ENCODE assay signal across 8 cellular contexts in genomic region chr22:23376256-23376655, GRCh38.
DNase-seq lines count a peak whose midpoint lies in the region; ATAC-seq, FAIRE-seq and TF ChIP-seq lines count a peak whose summit lies in the region.

No MANE protein-coding gene starts in this region.

- 51 to 59% methylated on average over 4 to 5 of the region's 6 CpGs for WGBS in transverse colon (ENCODE audit: low coverage in 1 of 2), 2 donors

- CTCF ChIA-PET in A673 (lab: Charles Lee): interaction anchor here (0.6 to 1.2 kb wide), 2 partner anchors 9 to 513 kb away, joined by 3 to 4 read pairs; no protein-coding TSS in a partner anchor

- H3K4me3 ChIP-seq in A673 (ENCODE audit: low read depth, low read length, poor library complexity, severe bottlenecking) (no peak overlapping the region), SJCRH30 (no peak overlapping the region), fibroblast of pulmonary artery (replicated peaks; ENCODE audit: low read depth, low read length) (no peak overlapping the region), transverse colon (no peak overlapping the region)

- no peak for TF ChIP-seq EP300 in transverse colon (IDR thresholded peaks at IDR 0.05; ENCODE audit: low read depth)

- no peaks in the 10 kb centered on the region for H3K9me3 ChIP-seq in A673 (ENCODE audit: low read depth, low read length, poor library complexity, severe bottlenecking)
- no peaks in the 10 kb centered on the region for H3K9me3 ChIP-seq in SJCRH30 (replicated peaks)
- H3K9me3 ChIP-seq in transverse colon: no peaks in the 10 kb centered on the region

- POLR2A ChIA-PET in A673 (lab: Charles Lee; ENCODE audit: low non-redundant PET): no interaction called here

- no TSS peak for BruUV-seq in A673 (replicated peaks; lab: Mats Ljungman, UMichigan)

- H3K4me1 ChIP-seq in A673 (ENCODE audit: insufficient read depth, low read length, poor library complexity, severe bottlenecking) (no peaks in the 10 kb centered on the region), SJCRH30 (no peaks in the 10 kb centered on the region), transverse colon (no peaks in the 10 kb centered on the region)

- peak; percentile 64 for FAIRE-seq in GM19239 (lab: Jason Lieb, UNC)

- H3K27me3 ChIP-seq in A673 (replicated peaks; ENCODE audit: insufficient read depth, low read depth, low read length, poor library complexity): no peaks in the 10 kb centered on the region
- H3K27me3 ChIP-seq in SJCRH30: no peaks in the 10 kb centered on the region
- no peaks in the 10 kb centered on the region for H3K27me3 ChIP-seq in transverse colon

- H3K36me3 ChIP-seq in A673 (ENCODE audit: insufficient read depth, low read length, poor library complexity, severe bottlenecking): no peaks in the 10 kb centered on the region
- no peaks in the 10 kb centered on the region for H3K36me3 ChIP-seq in SJCRH30
- no peaks in the 10 kb centered on the region for H3K36me3 ChIP-seq in transverse colon

- DNase-seq in A673 (ENCODE audit: low spot score): peak; percentile 68
- peak; percentile 45 for DNase-seq in GM19239 (ENCODE audit: insufficient read length, low spot score)
- DNase-seq in SJCRH30: peak; percentile 46 to 61
- peak; percentile 13 for DNase-seq in fibroblast of pulmonary artery (ENCODE audit: low read depth)
- peak; percentile 55 for DNase-seq in transverse colon
- DNase-seq in dedifferentiated amniotic fluid mesenchymal stem cell (ENCODE audit: extremely low spot score): no peak
- no peak for DNase-seq in epidermal melanocyte (ENCODE audit: insufficient read length, low spot score)

- in situ Hi-C loops in transverse colon (cut with MboI; ENCODE audit: low pct_ligation_motif_present in 1 of 4, low pct_unique_long_range_greater_than_20kb in 1 of 4, low sequenced_read_pairs in 3 of 4): loop anchor here in 2 of 4 donors (25.0 kb wide), 2 partner anchors 214 to 414 kb away; no protein-coding TSS in a partner anchor

- intact Hi-C loops in A673 (cut with micrococcal nuclease; ENCODE audit: unreplicated experiment): no loop called here
- intact Hi-C loops in transverse colon (cut with DNase I; ENCODE audit: low total_unique reads): no loop called here

- TF ChIP-seq POLR2A in transverse colon (IDR thresholded peaks at IDR 0.05) (no peak), GM18505 (IDR thresholded peaks at IDR 0.05; ENCODE audit: borderline replicate concordance, extremely low read depth, insufficient read depth, insufficient read length) (no peak)

- H3K27ac ChIP-seq in A673 (ENCODE audit: low read depth, low read length, poor library complexity, severe bottlenecking): no peak overlapping the region
- H3K27ac ChIP-seq in SJCRH30: no peak overlapping the region
- no peak overlapping the region for H3K27ac ChIP-seq in transverse colon

- ATAC-seq in GM18505 (IDR thresholded peaks at IDR 0.05; ENCODE audit: unreplicated experiment): no peak

- TF ChIP-seq CTCF in A673 (conservative IDR thresholded peaks at IDR 0.05; ENCODE audit: low read depth, low read length): peak; percentile 66
- TF ChIP-seq CTCF in fibroblast of pulmonary artery (IDR thresholded peaks at IDR 0.05; ENCODE audit: low read length, missing control alignments): peak; percentile 17
- TF ChIP-seq CTCF in transverse colon (IDR thresholded peaks at IDR 0.05): peak in 4 of 5 experiments; percentile 40 to 57 (median 46)

Comparison
In these comparisons a context has a peak if more than half of its experiments do, and no peak if none do; other contexts are left out.
1. DNase-seq: peak in A673 (single experiment), GM19239 (single experiment), SJCRH30 (2 of 2), fibroblast of pulmonary artery (single experiment) and transverse colon (single experiment); none in dedifferentiated amniotic fluid mesenchymal stem cell (single experiment) and epidermal melanocyte (single experiment).
2. Peak in every context shown above with its lines, with median percentiles within 50 percentile points of each other: CTCF ChIP-seq.